Comparison of ENCODE assay signal across 14 cellular contexts in the genomic region with DNA sequence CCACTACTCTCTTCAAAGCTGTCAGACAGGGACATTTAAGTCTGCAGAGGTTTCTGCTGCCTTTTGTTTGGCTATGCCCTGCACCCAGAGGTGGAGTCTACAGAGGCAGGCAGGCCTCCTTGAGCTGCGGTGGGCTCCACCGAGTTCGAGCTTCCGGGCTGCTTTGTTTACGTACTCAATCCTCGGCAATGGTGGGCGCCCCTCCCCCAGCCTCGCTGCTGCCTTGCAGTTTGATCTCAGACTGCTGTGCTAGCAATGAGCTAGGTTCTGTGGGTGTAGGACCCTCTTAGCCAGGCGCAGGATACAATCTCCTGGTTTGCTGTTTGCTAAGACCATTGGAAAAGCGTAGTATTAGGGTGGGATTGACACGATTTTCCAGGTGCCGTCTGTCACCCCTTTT. TPM values are rescaled to one million over a fixed set of nuclear protein-coding genes. Genes with fewer than 3 reads are reported as not detected.
"Had no signal": no experiment of that assay in that cellular context is flagged by ENCODE, and none has a peak within 500 bp of the region (broad histone marks: within the 10 kb centered on the region; RNA-seq: fewer than 3 reads in every experiment).

No MANE protein-coding gene starts in this region.

RNA-seq across cellular contexts. Expression of a gene that starts 9.1 kb away (rescaled TPM):
- total RNA-seq: naive thymus-derived CD4-positive, alpha-beta T cell; natural killer cell; omental fat pad; osteocyte; posterior vena cava; pulmonary artery endothelial cell; right atrium auricular region; sciatic nerve; smooth muscle cell; spleen; transverse colon; upper lobe of right lung; urinary bladder; uterus had no signal
- polyA plus RNA-seq: naive thymus-derived CD4-positive, alpha-beta T cell; smooth muscle cell; spleen; urinary bladder had no signal
